8 cellular contexts compared by ENCODE assay signal in genomic region chr3:88059380-88060160, GRCh38. TPM values are rescaled to one million over a fixed set of nuclear protein-coding genes. Genes with fewer than 3 reads are reported as not detected.
DNase-seq lines count a peak whose midpoint lies in the region; ATAC-seq and TF ChIP-seq lines count a peak whose summit lies in the region.

No MANE protein-coding gene starts in this region.

- no peak for DNase-seq in AG10803 (ENCODE audit: low read depth)
- DNase-seq in fibroblast of the aortic adventitia (ENCODE audit: low read depth) = peak; percentile 16
- no peak for DNase-seq in MV-4-11 (lab: John Stamatoyannopoulos, UW)
- DNase-seq in NCI-H2029 (lab: John Stamatoyannopoulos, UW) = no peak

- no peaks in the 10 kb centered on the region for H3K9me3 ChIP-seq in neutrophil

- ATAC-seq in GM18519 (IDR thresholded peaks at IDR 0.05; ENCODE audit: low FRiP score, unreplicated experiment) = peak; percentile 4
- peak; percentile 14 for ATAC-seq in HG03097 (IDR thresholded peaks at IDR 0.05; ENCODE audit: low FRiP score, unreplicated experiment)

- peaks cover 18% of the 10 kb centered on the region for H3K36me3 ChIP-seq in neutrophil

- H3K27me3 ChIP-seq in neutrophil = no peaks in the 10 kb centered on the region

- H3K4me1 ChIP-seq in neutrophil (ENCODE audit: control insufficient read depth in 1 of 2, insufficient read depth in 1 of 2, low read depth in 1 of 2, low read length in 1 of 2) = peaks cover 44 to 47% of the 10 kb centered on the region in 2 experiments

- peak overlapping the region; percentile 96 for H3K27ac ChIP-seq in neutrophil

- peak overlapping the region; percentile 92 for H3K4me3 ChIP-seq in AG10803 (ENCODE audit: low read length)
- peak overlapping the region; percentile 94 for H3K4me3 ChIP-seq in WI38 (ENCODE audit: low read depth, low read length)
- peak overlapping the region; percentile 83 for H3K4me3 ChIP-seq in fibroblast of the aortic adventitia (ENCODE audit: low read depth, low read length)
- peak overlapping the region; percentile 87 to 94 for H3K4me3 ChIP-seq in neutrophil (ENCODE audit: low read depth in 1 of 2, low read length in 1 of 2)

- TF ChIP-seq CTCF in AG10803 (conservative IDR thresholded peaks at IDR 0.05; ENCODE audit: low read length) (no peak), WI38 (IDR thresholded peaks at IDR 0.05; ENCODE audit: low read depth, low read length) (no peak), fibroblast of the aortic adventitia (IDR thresholded peaks at IDR 0.05; ENCODE audit: insufficient read depth, low read length) (no peak), neutrophil (IDR thresholded peaks at IDR 0.05) (no peak)

RNA-seq across cellular contexts. Expression of gene ZNF654, which starts 0.5 kb away (rescaled TPM):
- total RNA-seq in fibroblast of the aortic adventitia (ENCODE audit: low replicate concordance) = 19.1 and 20.6 TPM in 2 replicates

RNA-seq across cellular contexts. Expression of gene CGGBP1, which starts 0.8 kb away (rescaled TPM):
- total RNA-seq in fibroblast of the aortic adventitia (ENCODE audit: low replicate concordance) = 104 and 231 TPM in 2 replicates
